18 cellular contexts compared by ENCODE assay signal in genomic region chr6:17485181-17485580, GRCh38.
"Had no signal": no experiment of that assay in that cellular context is flagged by ENCODE, and none has a peak within 500 bp of the region (broad histone marks: within the 10 kb centered on the region; RNA-seq: fewer than 3 reads in every experiment).

No MANE protein-coding gene starts in this region.

- H3K4me3 ChIP-seq: mucosa of descending colon, right lobe of liver had no signal

- H3K9me3 ChIP-seq: mucosa of descending colon, right lobe of liver had no signal

- H3K4me1 ChIP-seq: foreskin keratinocyte had no signal

- H3K27me3 Mint-ChIP-seq: activated CD4-positive, alpha-beta T cell treated with anti-CD3 and anti-CD28 coated beads, Interleukin-2, amount 10 ng/mL, durations not matched to agents 24 days and 14 days; progenitor cell of endocrine pancreas; type B pancreatic cell had no signal

- H3K9me3 Mint-ChIP-seq: activated CD4-positive, alpha-beta T cell treated with anti-CD3 and anti-CD28 coated beads, Interleukin-2, amount 10 ng/mL, durations not matched to agents 24 days and 14 days; activated naive CD4-positive, alpha-beta T cell treated with anti-CD3 and anti-CD28 coated beads, Interleukin-2, amount 50 U/mL, for 72 hours; central memory CD8-positive, alpha-beta T cell; naive thymus-derived CD4-positive, alpha-beta T cell; stimulated activated naive CD8-positive, alpha-beta T cell treated with anti-CD3 and anti-CD28 coated beads, Interleukin-15, amount 100 ng/mL, for 72 hours had no signal

- ATAC-seq: activated CD8-positive, alpha-beta T cell treated with anti-CD3 and anti-CD28 coated beads, Interleukin-2, amount 10 ng/mL, durations not matched to agents 7 days and 5 days; activated naive CD4-positive, alpha-beta T cell treated with anti-CD3 and anti-CD28 coated beads, Interleukin-2, amount 50 U/mL, for 72 hours; foreskin keratinocyte; left lobe of liver; mucosa of descending colon; naive thymus-derived CD4-positive, alpha-beta T cell; right lobe of liver; stimulated activated naive CD8-positive, alpha-beta T cell treated with anti-CD3 and anti-CD28 coated beads, Interleukin-15, amount 100 ng/mL, for 72 hours had no signal

- H3K27ac ChIP-seq: foreskin keratinocyte, right lobe of liver had no signal

- DNase-seq: activated CD4-positive, alpha-beta T cell treated with anti-CD3 and anti-CD28 coated beads, Interleukin-2, amount 10 ng/mL, durations not matched to agents 24 days and 14 days; activated CD4-positive, CD25-positive, alpha-beta regulatory T cell; activated CD8-positive, alpha-beta memory T cell treated with anti-CD3 and anti-CD28 coated beads, Interleukin-2, amount 50 U/mL, for 4 hours; activated CD8-positive, alpha-beta T cell treated with anti-CD3 and anti-CD28 coated beads, Interleukin-2, amount 10 ng/mL, durations not matched to agents 7 days and 5 days; activated gamma-delta T cell; activated T-cell treated with anti-CD3 and anti-CD28 coated beads, Interleukin-2, amount 50 U/mL, for 48 hours; effector CD8-positive, alpha-beta T cell; foreskin keratinocyte; head of caudate nucleus; mucosa of descending colon; naive thymus-derived CD4-positive, alpha-beta T cell; right lobe of liver; stimulated activated naive CD8-positive, alpha-beta T cell treated with anti-CD3 and anti-CD28 coated beads, Interleukin-15, amount 100 ng/mL, for 72 hours had no signal

- H3K4me3 Mint-ChIP-seq: activated CD4-positive, alpha-beta T cell treated with anti-CD3 and anti-CD28 coated beads, Interleukin-2, amount 10 ng/mL, durations not matched to agents 24 days and 14 days; activated CD8-positive, alpha-beta T cell treated with anti-CD3 and anti-CD28 coated beads, Interleukin-2, amount 10 ng/mL, durations not matched to agents 7 days and 5 days; central memory CD8-positive, alpha-beta T cell; naive thymus-derived CD4-positive, alpha-beta T cell; stimulated activated naive CD8-positive, alpha-beta T cell treated with anti-CD3 and anti-CD28 coated beads, Interleukin-15, amount 100 ng/mL, for 72 hours; type B pancreatic cell had no signal

- H3K36me3 Mint-ChIP-seq: activated naive CD4-positive, alpha-beta T cell treated with anti-CD3 and anti-CD28 coated beads, Interleukin-2, amount 50 U/mL, for 72 hours; naive thymus-derived CD4-positive, alpha-beta T cell had no signal

- H3K27ac Mint-ChIP-seq: activated CD4-positive, alpha-beta T cell treated with anti-CD3 and anti-CD28 coated beads, Interleukin-2, amount 10 ng/mL, durations not matched to agents 24 days and 14 days; activated CD8-positive, alpha-beta T cell treated with anti-CD3 and anti-CD28 coated beads, Interleukin-2, amount 10 ng/mL, durations not matched to agents 7 days and 5 days; activated naive CD4-positive, alpha-beta T cell treated with anti-CD3 and anti-CD28 coated beads, Interleukin-2, amount 50 U/mL, for 72 hours; naive thymus-derived CD4-positive, alpha-beta T cell; stimulated activated naive CD8-positive, alpha-beta T cell treated with anti-CD3 and anti-CD28 coated beads, Interleukin-15, amount 100 ng/mL, for 72 hours; type B pancreatic cell had no signal

- H3K4me1 Mint-ChIP-seq: activated CD4-positive, alpha-beta T cell treated with anti-CD3 and anti-CD28 coated beads, Interleukin-2, amount 10 ng/mL, durations not matched to agents 24 days and 14 days; central memory CD8-positive, alpha-beta T cell; naive thymus-derived CD4-positive, alpha-beta T cell; stimulated activated naive CD8-positive, alpha-beta T cell treated with anti-CD3 and anti-CD28 coated beads, Interleukin-15, amount 100 ng/mL, for 72 hours had no signal

- H3K36me3 ChIP-seq: right lobe of liver had no signal
